1 cellular context compared by ENCODE assay signal in genomic region chr1:114716304-114717158, GRCh38.
A peak's percentile ranks its signal among the peaks of the same experiment; 100 is the strongest.
TF ChIP-seq lines count a peak whose summit lies in the region.

TSS of gene NRAS (minus strand) at chr1:114716771. CDS start at chr1:114716160, 611 bp downstream.

TF ChIP-seq in K562, 482 proteins besides CTCF, POLR2A, EP300 and RAD21 (continued from another document and continues in another):
- TF ChIP-seq XRCC5 (IDR thresholded peaks at IDR 0.05; ENCODE audit: low read depth, low read length) (no peak; the same call in 1 of the 2 replicates), SMARCE1 (IDR thresholded peaks at IDR 0.05) (peak; percentile 15; the same call in 1 of the 2 replicates), BRCA1 (IDR thresholded peaks at IDR 0.05) (no peak), BRCA1 (CRISPR knock-in tag; IDR thresholded peaks at IDR 0.05) (no peak), POLR3G (IDR thresholded peaks at IDR 0.05; ENCODE audit: extremely low read depth, insufficient read length, insufficient replicate concordance) (no peak), MLX (CRISPR knock-in tag; conservative IDR thresholded peaks at IDR 0.05) (0 out of 4 replicates have a peak, but pooled peaks of 1 of the 2 experiments have one; percentile 18), CEBPG (CRISPR knock-in tag; IDR thresholded peaks at IDR 0.05) (no peak), CEBPG (tag; conservative IDR thresholded peaks at IDR 0.05 in 1 of 2, IDR thresholded peaks at IDR 0.05 in 1 of 2) (no peak), YBX1 (IDR thresholded peaks at IDR 0.05) (no peak), GTF3C2 (IDR thresholded peaks at IDR 0.05; ENCODE audit: borderline replicate concordance, extremely low read depth, insufficient read length) (no peak), ZNF407 (IDR thresholded peaks at IDR 0.05; ENCODE audit: low read depth) (no peak), DDX20 (tag; IDR thresholded peaks at IDR 0.05; ENCODE audit: low read depth) (no peak), SOX6 (IDR thresholded peaks at IDR 0.05) (peak; percentile 74), STAT5B (CRISPR knock-in tag; IDR thresholded peaks at IDR 0.05) (no peak), ZNF143 (CRISPR knock-in tag; IDR thresholded peaks at IDR 0.05) (no peak), CBX1 (IDR thresholded peaks at IDR 0.05; ENCODE audit: low read depth) (peak; percentile 81; the same call in 1 of the 2 replicates), POU5F1 (IDR thresholded peaks at IDR 0.05; ENCODE audit: borderline replicate concordance, low read depth, low read length, partially characterized antibody) (peak; percentile 64), ZNF124 (CRISPR knock-in tag; IDR thresholded peaks at IDR 0.05) (no peak), FOXM1 (IDR thresholded peaks at IDR 0.05; ENCODE audit: low read depth) (no peak), FOXM1 (CRISPR knock-in tag; IDR thresholded peaks at IDR 0.05; ENCODE audit: low read depth) (no peak), ZBTB9 (CRISPR knock-in tag; IDR thresholded peaks at IDR 0.05) (0 out of 2 replicates have a peak, but pooled peaks have one; percentile 82), PHB (CRISPR knock-in tag; IDR thresholded peaks at IDR 0.05) (no peak), COPS2 (conservative IDR thresholded peaks at IDR 0.05) (no peak), MYBL2 (IDR thresholded peaks at IDR 0.05; ENCODE audit: low read depth) (no peak; the same call in 1 of the 2 replicates), MYBL2 (CRISPR knock-in tag; IDR thresholded peaks at IDR 0.05; ENCODE audit: borderline replicate concordance) (no peak), ZNF644 (tag; IDR thresholded peaks at IDR 0.05; ENCODE audit: low read depth) (0 out of 2 replicates have a peak, but pooled peaks have one; percentile 17), TFAM (CRISPR knock-in tag; conservative IDR thresholded peaks at IDR 0.05) (no peak), NKRF (IDR thresholded peaks at IDR 0.05; ENCODE audit: borderline replicate concordance) (peak; percentile 99), ZNF717 (CRISPR knock-in tag; IDR thresholded peaks at IDR 0.05) (no peak), HES1 (IDR thresholded peaks at IDR 0.05; ENCODE audit: low read depth) (peak; percentile 79; the same call in 1 of the 2 replicates), HNRNPK (IDR thresholded peaks at IDR 0.05; ENCODE audit: low read depth, low read length, poor library complexity, severe bottlenecking) (no peak), TAF7 (tag; IDR thresholded peaks at IDR 0.05) (peak; percentile 84), JUN (IDR thresholded peaks at IDR 0.05; ENCODE audit: borderline replicate concordance, low read depth, low read length) (peak; percentile 87; the same call in 1 of the 2 replicates), JUN (CRISPR knock-in tag; IDR thresholded peaks at IDR 0.05; ENCODE audit: borderline replicate concordance) (no peak)
- TF ChIP-seq, protein P1, sequence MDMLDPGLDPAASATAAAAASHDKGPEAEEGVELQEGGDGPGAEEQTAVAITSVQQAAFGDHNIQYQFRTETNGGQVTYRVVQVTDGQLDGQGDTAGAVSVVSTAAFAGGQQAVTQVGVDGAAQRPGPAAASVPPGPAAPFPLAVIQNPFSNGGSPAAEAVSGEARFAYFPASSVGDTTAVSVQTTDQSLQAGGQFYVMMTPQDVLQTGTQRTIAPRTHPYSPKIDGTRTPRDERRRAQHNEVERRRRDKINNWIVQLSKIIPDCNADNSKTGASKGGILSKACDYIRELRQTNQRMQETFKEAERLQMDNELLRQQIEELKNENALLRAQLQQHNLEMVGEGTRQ (CRISPR knock-in tag; IDR thresholded peaks at IDR 0.05), result peak; percentile 95
- TF ChIP-seq, protein P2, sequence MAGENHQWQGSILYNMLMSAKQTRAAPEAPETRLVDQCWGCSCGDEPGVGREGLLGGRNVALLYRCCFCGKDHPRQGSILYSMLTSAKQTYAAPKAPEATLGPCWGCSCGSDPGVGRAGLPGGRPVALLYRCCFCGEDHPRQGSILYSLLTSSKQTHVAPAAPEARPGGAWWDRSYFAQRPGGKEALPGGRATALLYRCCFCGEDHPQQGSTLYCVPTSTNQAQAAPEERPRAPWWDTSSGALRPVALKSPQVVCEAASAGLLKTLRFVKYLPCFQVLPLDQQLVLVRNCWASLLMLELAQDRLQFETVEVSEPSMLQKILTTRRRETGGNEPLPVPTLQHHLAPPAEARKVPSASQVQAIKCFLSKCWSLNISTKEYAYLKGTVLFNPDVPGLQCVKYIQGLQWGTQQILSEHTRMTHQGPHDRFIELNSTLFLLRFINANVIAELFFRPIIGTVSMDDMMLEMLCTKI (IDR thresholded peaks at IDR 0.05; ENCODE audit: partially characterized antibody), result no peak
- TF ChIP-seq, protein P3, sequence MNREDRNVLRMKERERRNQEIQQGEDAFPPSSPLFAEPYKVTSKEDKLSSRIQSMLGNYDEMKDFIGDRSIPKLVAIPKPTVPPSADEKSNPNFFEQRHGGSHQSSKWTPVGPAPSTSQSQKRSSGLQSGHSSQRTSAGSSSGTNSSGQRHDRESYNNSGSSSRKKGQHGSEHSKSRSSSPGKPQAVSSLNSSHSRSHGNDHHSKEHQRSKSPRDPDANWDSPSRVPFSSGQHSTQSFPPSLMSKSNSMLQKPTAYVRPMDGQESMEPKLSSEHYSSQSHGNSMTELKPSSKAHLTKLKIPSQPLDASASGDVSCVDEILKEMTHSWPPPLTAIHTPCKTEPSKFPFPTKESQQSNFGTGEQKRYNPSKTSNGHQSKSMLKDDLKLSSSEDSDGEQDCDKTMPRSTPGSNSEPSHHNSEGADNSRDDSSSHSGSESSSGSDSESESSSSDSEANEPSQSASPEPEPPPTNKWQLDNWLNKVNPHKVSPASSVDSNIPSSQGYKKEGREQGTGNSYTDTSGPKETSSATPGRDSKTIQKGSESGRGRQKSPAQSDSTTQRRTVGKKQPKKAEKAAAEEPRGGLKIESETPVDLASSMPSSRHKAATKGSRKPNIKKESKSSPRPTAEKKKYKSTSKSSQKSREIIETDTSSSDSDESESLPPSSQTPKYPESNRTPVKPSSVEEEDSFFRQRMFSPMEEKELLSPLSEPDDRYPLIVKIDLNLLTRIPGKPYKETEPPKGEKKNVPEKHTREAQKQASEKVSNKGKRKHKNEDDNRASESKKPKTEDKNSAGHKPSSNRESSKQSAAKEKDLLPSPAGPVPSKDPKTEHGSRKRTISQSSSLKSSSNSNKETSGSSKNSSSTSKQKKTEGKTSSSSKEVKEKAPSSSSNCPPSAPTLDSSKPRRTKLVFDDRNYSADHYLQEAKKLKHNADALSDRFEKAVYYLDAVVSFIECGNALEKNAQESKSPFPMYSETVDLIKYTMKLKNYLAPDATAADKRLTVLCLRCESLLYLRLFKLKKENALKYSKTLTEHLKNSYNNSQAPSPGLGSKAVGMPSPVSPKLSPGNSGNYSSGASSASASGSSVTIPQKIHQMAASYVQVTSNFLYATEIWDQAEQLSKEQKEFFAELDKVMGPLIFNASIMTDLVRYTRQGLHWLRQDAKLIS (CRISPR knock-in tag; IDR thresholded peaks at IDR 0.05), result 0 out of 2 replicates have a peak, but pooled peaks have one; percentile 59
